11 cellular contexts compared by ENCODE assay signal in the genomic region with DNA sequence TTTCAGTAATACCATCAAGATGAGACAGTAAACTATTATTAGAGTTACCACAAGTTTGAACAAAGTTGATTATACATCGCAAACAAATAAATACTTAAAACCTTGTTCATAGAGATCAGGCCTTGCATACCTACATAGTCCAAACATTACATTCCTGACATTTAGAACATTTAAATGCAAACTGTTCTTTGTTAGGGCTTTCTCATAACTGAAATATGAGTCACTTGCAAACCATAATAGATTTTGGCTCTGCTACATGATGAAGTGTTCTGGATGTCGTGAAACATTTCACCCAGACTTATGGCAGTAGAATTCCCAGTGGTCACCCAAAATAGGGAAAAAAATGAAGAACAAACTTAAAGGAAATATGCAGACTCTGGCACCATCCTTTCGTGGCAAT.
DNase-seq lines count a peak whose midpoint lies in the region; ATAC-seq and TF ChIP-seq lines count a peak whose summit lies in the region.
"Had no signal": no experiment of that assay in that cellular context is flagged by ENCODE, and none has a peak within 500 bp of the region (broad histone marks: within the 10 kb centered on the region; RNA-seq: fewer than 3 reads in every experiment).

No MANE protein-coding gene starts in this region.

- H3K9me3 ChIP-seq in SJCRH30 (replicated peaks) (no peaks in the 10 kb centered on the region), osteoblast (ENCODE audit: low read depth, low read length) (no peaks in the 10 kb centered on the region)

- no peak for TF ChIP-seq CTCF in AG09309 (IDR thresholded peaks at IDR 0.05; ENCODE audit: control insufficient read depth, insufficient read depth, low read depth, low read length, missing control alignments)
- TF ChIP-seq CTCF in fibroblast of pulmonary artery (IDR thresholded peaks at IDR 0.05; ENCODE audit: low read length, missing control alignments) = no peak
- no peak for TF ChIP-seq CTCF in osteoblast (IDR thresholded peaks at IDR 0.05; ENCODE audit: extremely low read depth, low read depth, low read length)

- H3K36me3 ChIP-seq in SJCRH30 = no peaks in the 10 kb centered on the region
- no peaks in the 10 kb centered on the region for H3K36me3 ChIP-seq in osteoblast (ENCODE audit: insufficient read depth, low read length)

- H3K79me2 ChIP-seq in osteoblast (ENCODE audit: insufficient read depth, low read length) = no peaks in the 10 kb centered on the region

- peak overlapping the region; percentile 70 for H3K4me2 ChIP-seq in osteoblast (ENCODE audit: insufficient read depth, low read length)

- peak; percentile 90 for DNase-seq in AG09309 (ENCODE audit: low read depth)
- DNase-seq in SJCRH30 = peak; percentile 9 to 33
- peak; percentile 94 for DNase-seq in fibroblast of pulmonary artery (ENCODE audit: low read depth)
- DNase-seq in osteoblast (ENCODE audit: insufficient read length, low spot score, missing footprints) = no peak
- DNase-seq in HK-2 (ENCODE audit: unreplicated experiment) = no peak
- no peak for DNase-seq in NK-92 (lab: John Stamatoyannopoulos, UW; ENCODE audit: unreplicated experiment)
- DNase-seq in NCI-H510A treated with DMSO at 0.1 percent for 48 hours (lab: John Stamatoyannopoulos, UW) = no peak
- DNase-seq: CD4-positive, CD25-positive, alpha-beta regulatory T cell; NCI-H187 had no signal

- no peaks in the 10 kb centered on the region for H4K20me1 ChIP-seq in osteoblast (ENCODE audit: insufficient read depth, low read length)

- ATAC-seq in GM21786 (IDR thresholded peaks at IDR 0.05; ENCODE audit: unreplicated experiment) = no peak

- peaks cover 16% of the 10 kb centered on the region for H3K4me1 ChIP-seq in SJCRH30
- peaks cover 50% of the 10 kb centered on the region for H3K4me1 ChIP-seq in osteoblast (ENCODE audit: insufficient read depth, low read length)

- H3K4me3 ChIP-seq in AG09309 (ENCODE audit: control insufficient read depth, low read depth, low read length) (no peak overlapping the region), SJCRH30 (peak overlapping the region; percentile 8), fibroblast of pulmonary artery (replicated peaks; ENCODE audit: low read depth, low read length) (peak overlapping the region; percentile 26), osteoblast (ENCODE audit: insufficient read depth, low read length) (peak overlapping the region; percentile 33)

- H3K27ac ChIP-seq in SJCRH30 = peak overlapping the region; percentile 60
- H3K27ac ChIP-seq in osteoblast (ENCODE audit: low read depth, low read length) = peak overlapping the region; percentile 67
- H3K27ac ChIP-seq: VCaP had no signal

- H3K27me3 ChIP-seq in SJCRH30 = no peaks in the 10 kb centered on the region
- no peaks in the 10 kb centered on the region for H3K27me3 ChIP-seq in osteoblast (ENCODE audit: insufficient read depth, low read length)

- no peak overlapping the region for H2AFZ ChIP-seq in osteoblast (ENCODE audit: low read length)

Comparison
In these comparisons a context has a peak if more than half of its experiments do, and no peak if none do; other contexts are left out.
1. DNase-seq: peak in AG09309 (single experiment), SJCRH30 (2 of 2) and fibroblast of pulmonary artery (single experiment); none in osteoblast (single experiment), HK-2 (single experiment), NK-92 (single experiment) and NCI-H510A treated with DMSO at 0.1 percent for 48 hours (single experiment).